In the genomic region with DNA sequence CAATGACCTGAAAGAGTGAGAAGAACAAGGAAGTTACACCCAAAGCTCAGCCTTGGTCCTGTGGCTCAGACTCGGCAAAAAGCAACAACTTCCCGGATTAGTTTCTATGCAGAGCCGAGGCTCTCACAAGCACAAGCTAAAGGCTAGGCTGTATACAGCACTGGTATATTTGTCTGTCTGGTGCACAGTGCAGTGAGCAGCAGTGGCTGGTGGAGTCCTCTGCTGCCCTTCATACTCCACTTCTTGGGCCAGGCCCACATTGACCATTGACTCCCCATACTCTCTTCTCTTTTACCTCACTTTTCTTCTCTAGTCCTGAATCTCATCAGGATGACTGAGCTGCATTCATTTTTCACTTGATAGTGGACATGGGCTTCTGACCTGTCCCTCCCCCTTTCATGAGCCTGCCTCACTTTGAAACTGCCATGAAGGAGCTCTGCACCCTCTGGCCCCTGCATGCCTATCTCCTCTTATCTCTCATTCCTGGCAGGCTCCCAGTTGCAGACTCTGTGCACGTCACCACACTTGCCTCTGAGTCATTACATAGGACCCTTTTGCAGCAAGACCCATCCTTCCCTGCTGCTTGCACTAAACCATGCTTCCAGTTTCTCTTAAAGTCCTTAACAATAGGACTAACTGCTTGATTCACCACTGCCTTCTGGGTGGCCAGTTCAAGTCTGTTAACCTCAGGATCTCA, we compare ENCODE assay signal across 16 cellular contexts.
DNase-seq lines count a peak whose midpoint lies in the region; ATAC-seq and TF ChIP-seq lines count a peak whose summit lies in the region.
"Had no signal": no experiment of that assay in that cellular context is flagged by ENCODE, and none has a peak within 500 bp of the region (broad histone marks: within the 10 kb centered on the region; RNA-seq: fewer than 3 reads in every experiment).

No MANE protein-coding gene starts in this region.

- no peak overlapping the region for H3K4me3 ChIP-seq in upper lobe of right lung
- H3K4me3 ChIP-seq: PC-9, skin epidermis, thyroid gland had no signal

- no peaks in the 10 kb centered on the region for H3K4me1 ChIP-seq in upper lobe of right lung
- H3K4me1 ChIP-seq: thyroid gland had no signal

- no peak overlapping the region for H3K27ac ChIP-seq in upper lobe of right lung
- H3K27ac ChIP-seq: PC-9, skin epidermis, thyroid gland, VCaP had no signal

- intact Hi-C loops in upper lobe of right lung (cut with DNase I) = no loop called here
- intact Hi-C loops in sciatic nerve (cut with DNase I) = no loop called here

- no peaks in the 10 kb centered on the region for H3K9me3 ChIP-seq in upper lobe of right lung
- H3K9me3 ChIP-seq: thyroid gland had no signal

- DNase-seq in SKM-1 treated with dmso at 0.1 percent for 144 hours (lab: John Stamatoyannopoulos, UW; ENCODE audit: unreplicated experiment) = peak; percentile 19
- DNase-seq in SKM-1 (lab: John Stamatoyannopoulos, UW; ENCODE audit: unreplicated experiment) = no peak
- DNase-seq in T1000 (lab: John Stamatoyannopoulos, UW) = peak; percentile 23
- DNase-seq in glomerular visceral epithelial cell (ENCODE audit: extremely low spot score) = peak; percentile 59
- no peak for DNase-seq in upper lobe of right lung
- DNase-seq in DMS153 treated with DMSO at 0.1 percent for 48 hours (lab: John Stamatoyannopoulos, UW; ENCODE audit: unreplicated experiment) = no peak
- no peak for DNase-seq in NCI-H1417 (lab: John Stamatoyannopoulos, UW)
- no peak for DNase-seq in sciatic nerve (ENCODE audit: low spot score)
- DNase-seq: activated CD8-positive, alpha-beta memory T cell treated with anti-CD3 and anti-CD28 coated beads, Interleukin-2, amount 10 ng/mL, durations not matched to agents 7 days and 5 days; left colon; NCI-H2171; nephron progenitor cell; PC-9; thyroid gland had no signal

- no peaks in the 10 kb centered on the region for H3K36me3 ChIP-seq in upper lobe of right lung
- H3K36me3 ChIP-seq: thyroid gland had no signal

- no peak for TF ChIP-seq CTCF in upper lobe of right lung (IDR thresholded peaks at IDR 0.05)

- H3K27me3 ChIP-seq in upper lobe of right lung = no peaks in the 10 kb centered on the region
- H3K27me3 ChIP-seq: thyroid gland had no signal

- peak; percentile 21 for ATAC-seq in upper lobe of right lung
- ATAC-seq in sciatic nerve = no peak
- ATAC-seq: activated CD8-positive, alpha-beta memory T cell treated with anti-CD3 and anti-CD28 coated beads, Interleukin-2, amount 10 ng/mL, durations not matched to agents 7 days and 5 days; left colon had no signal

Comparison
In these comparisons a context has a peak if more than half of its experiments do, and no peak if none do; other contexts are left out.
1. DNase-seq: peak in SKM-1 treated with dmso at 0.1 percent for 144 hours (single experiment), T1000 (single experiment) and glomerular visceral epithelial cell (single experiment); none in SKM-1 (single experiment), upper lobe of right lung (single experiment), DMS153 treated with DMSO at 0.1 percent for 48 hours (single experiment), NCI-H1417 (0 of 3) and sciatic nerve (single experiment).